ENCODE assay signal across 27 cellular contexts in the genomic region with DNA sequence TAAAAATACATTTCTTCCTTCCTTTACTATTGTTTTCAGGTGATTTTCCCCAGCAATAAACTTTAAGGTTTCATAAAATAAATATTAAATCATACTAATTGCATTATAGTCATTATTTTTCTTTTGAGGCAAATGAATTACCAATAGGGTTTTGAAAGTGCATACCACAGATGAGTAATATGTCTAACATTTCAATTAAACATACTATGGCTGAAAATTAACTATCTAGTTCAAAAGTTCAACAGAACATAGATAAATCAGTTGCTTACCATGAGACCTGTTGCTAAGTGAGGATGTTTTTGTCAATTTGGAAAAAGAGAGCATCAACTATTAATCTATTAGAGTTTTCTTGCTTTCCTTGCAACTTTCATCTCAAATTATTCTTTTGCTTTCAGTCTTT. TPM values are rescaled to one million over a fixed set of nuclear protein-coding genes. Genes with fewer than 3 reads are reported as not detected.
"Had no signal": no experiment of that assay in that cellular context is flagged by ENCODE, and none has a peak within 500 bp of the region (broad histone marks: within the 10 kb centered on the region; RNA-seq: fewer than 3 reads in every experiment).

No MANE protein-coding gene starts in this region.

- H3K9me3 Mint-ChIP-seq: activated B cell treated with CpG ODN at 0.5 μM for 24 hours; activated CD4-positive, alpha-beta memory T cell treated with anti-CD3 and anti-CD28 coated beads, Interleukin-2, amount 10 ng/mL, durations not matched to agents 7 days and 5 days; activated CD4-positive, alpha-beta T cell treated with anti-CD3 and anti-CD28 coated beads, Interleukin-2, amount 10 ng/mL, durations not matched to agents 24 days and 14 days; activated naive CD8-positive, alpha-beta T cell treated with anti-CD3 and anti-CD28 coated beads, Interleukin-2, amount 10 ng/mL, durations not matched to agents 7 days and 5 days; activated T-cell treated with anti-CD3 and anti-CD28 coated beads, Interleukin-2, amount 50 U/mL, for 72 hours; T-cell had no signal

- H3K27ac Mint-ChIP-seq: activated B cell treated with CpG ODN at 0.5 μM for 24 hours; activated CD4-positive, alpha-beta memory T cell treated with anti-CD3 and anti-CD28 coated beads, Interleukin-2, amount 10 ng/mL, durations not matched to agents 7 days and 5 days; activated CD4-positive, alpha-beta T cell treated with anti-CD3 and anti-CD28 coated beads, Interleukin-2, amount 10 ng/mL, durations not matched to agents 24 days and 14 days; activated naive CD8-positive, alpha-beta T cell treated with anti-CD3 and anti-CD28 coated beads, Interleukin-2, amount 10 ng/mL, durations not matched to agents 7 days and 5 days; activated T-cell treated with anti-CD3 and anti-CD28 coated beads, Interleukin-2, amount 50 U/mL, for 72 hours; T-cell had no signal

- ATAC-seq: activated T-cell treated with anti-CD3 and anti-CD28 coated beads, Interleukin-2, amount 50 U/mL, for 72 hours; T-cell had no signal

- H3K4me1 Mint-ChIP-seq: activated B cell treated with CpG ODN at 0.5 μM for 24 hours; activated CD4-positive, alpha-beta memory T cell treated with anti-CD3 and anti-CD28 coated beads, Interleukin-2, amount 10 ng/mL, durations not matched to agents 7 days and 5 days; activated CD4-positive, alpha-beta T cell treated with anti-CD3 and anti-CD28 coated beads, Interleukin-2, amount 10 ng/mL, durations not matched to agents 24 days and 14 days; activated naive CD8-positive, alpha-beta T cell treated with anti-CD3 and anti-CD28 coated beads, Interleukin-2, amount 10 ng/mL, durations not matched to agents 7 days and 5 days; T-cell had no signal

- H3K4me3 Mint-ChIP-seq: activated B cell treated with CpG ODN at 0.5 μM for 24 hours; activated CD4-positive, alpha-beta memory T cell treated with anti-CD3 and anti-CD28 coated beads, Interleukin-2, amount 10 ng/mL, durations not matched to agents 7 days and 5 days; activated CD4-positive, alpha-beta T cell treated with anti-CD3 and anti-CD28 coated beads, Interleukin-2, amount 10 ng/mL, durations not matched to agents 24 days and 14 days; activated naive CD8-positive, alpha-beta T cell treated with anti-CD3 and anti-CD28 coated beads, Interleukin-2, amount 10 ng/mL, durations not matched to agents 7 days and 5 days; activated T-cell treated with anti-CD3 and anti-CD28 coated beads, Interleukin-2, amount 50 U/mL, for 72 hours; T-cell had no signal

- DNase-seq: activated B cell treated with CpG ODN at 0.5 μM for 24 hours; activated CD4-positive, alpha-beta memory T cell treated with anti-CD3 and anti-CD28 coated beads, Interleukin-2, amount 10 ng/mL, durations not matched to agents 7 days and 5 days; activated CD4-positive, alpha-beta T cell treated with anti-CD3 and anti-CD28 coated beads for 1 hour; activated CD4-positive, alpha-beta T cell treated with anti-CD3 and anti-CD28 coated beads, Interleukin-2, amount 10 ng/mL, durations not matched to agents 24 days and 14 days; activated CD8-positive, alpha-beta memory T cell treated with anti-CD3 and anti-CD28 coated beads, Interleukin-2, amount 50 U/mL, for 4 hours; activated naive CD4-positive, alpha-beta T cell treated with anti-CD3 and anti-CD28 coated beads, Interleukin-2, amount 50 U/mL, for 16 hours; activated naive CD8-positive, alpha-beta T cell treated with anti-CD3 and anti-CD28 coated beads, Interleukin-2, amount 10 ng/mL, durations not matched to agents 7 days and 5 days; activated T-cell treated with anti-CD3 and anti-CD28 coated beads, Interleukin-2, amount 50 U/mL, for 72 hours; adrenal gland; anterior cingulate cortex; KG1; NCI-H1048; NCI-H146; NCI-H187 treated with DMSO at 0.1 percent for 48 hours; NCI-H2081 treated with DMSO at 0.1 percent for 48 hours; NCI-H446; NCI-H524; Peyer's patch; SHP77 treated with DMSO at 0.1 percent for 48 hours; T-cell; T-helper 2 cell; T1000 had no signal

- H3K36me3 Mint-ChIP-seq: activated naive CD8-positive, alpha-beta T cell treated with anti-CD3 and anti-CD28 coated beads, Interleukin-2, amount 10 ng/mL, durations not matched to agents 7 days and 5 days; T-cell had no signal

- H3K27me3 Mint-ChIP-seq: activated CD4-positive, alpha-beta memory T cell treated with anti-CD3 and anti-CD28 coated beads, Interleukin-2, amount 10 ng/mL, durations not matched to agents 7 days and 5 days; activated CD4-positive, alpha-beta T cell treated with anti-CD3 and anti-CD28 coated beads, Interleukin-2, amount 10 ng/mL, durations not matched to agents 24 days and 14 days had no signal

- H3K4me3 ChIP-seq: adrenal gland, Peyer's patch had no signal

RNA-seq across cellular contexts. Expression of a gene that starts 35.0 kb away (rescaled TPM):
- total RNA-seq: activated B cell treated with CpG ODN at 0.5 μM for 24 hours; activated CD4-positive, alpha-beta memory T cell treated with anti-CD3 and anti-CD28 coated beads, Interleukin-2, amount 10 ng/mL, durations not matched to agents 7 days and 5 days; activated CD4-positive, alpha-beta T cell treated with anti-CD3 and anti-CD28 coated beads, Interleukin-2, amount 10 ng/mL, durations not matched to agents 24 days and 14 days; activated CD8-positive, alpha-beta memory T cell treated with anti-CD3 and anti-CD28 coated beads for 36 hours; activated naive CD8-positive, alpha-beta T cell treated with anti-CD3 and anti-CD28 coated beads, Interleukin-2, amount 10 ng/mL, durations not matched to agents 7 days and 5 days; activated T-cell treated with anti-CD3 and anti-CD28 coated beads, Interleukin-2, amount 50 U/mL, for 72 hours; cardiac septum; LHCN-M2; M059J; SK-MEL-5; T-cell had no signal

RNA-seq across cellular contexts. Expression of a gene that starts 46.3 kb away (rescaled TPM):
- total RNA-seq: activated B cell treated with CpG ODN at 0.5 μM for 24 hours; activated CD4-positive, alpha-beta memory T cell treated with anti-CD3 and anti-CD28 coated beads, Interleukin-2, amount 10 ng/mL, durations not matched to agents 7 days and 5 days; activated CD4-positive, alpha-beta T cell treated with anti-CD3 and anti-CD28 coated beads, Interleukin-2, amount 10 ng/mL, durations not matched to agents 24 days and 14 days; activated CD8-positive, alpha-beta memory T cell treated with anti-CD3 and anti-CD28 coated beads for 36 hours; activated naive CD8-positive, alpha-beta T cell treated with anti-CD3 and anti-CD28 coated beads, Interleukin-2, amount 10 ng/mL, durations not matched to agents 7 days and 5 days; activated T-cell treated with anti-CD3 and anti-CD28 coated beads, Interleukin-2, amount 50 U/mL, for 72 hours; LHCN-M2; M059J; SK-MEL-5 had no signal
